13 cellular contexts compared by ENCODE assay signal in the genomic region with DNA sequence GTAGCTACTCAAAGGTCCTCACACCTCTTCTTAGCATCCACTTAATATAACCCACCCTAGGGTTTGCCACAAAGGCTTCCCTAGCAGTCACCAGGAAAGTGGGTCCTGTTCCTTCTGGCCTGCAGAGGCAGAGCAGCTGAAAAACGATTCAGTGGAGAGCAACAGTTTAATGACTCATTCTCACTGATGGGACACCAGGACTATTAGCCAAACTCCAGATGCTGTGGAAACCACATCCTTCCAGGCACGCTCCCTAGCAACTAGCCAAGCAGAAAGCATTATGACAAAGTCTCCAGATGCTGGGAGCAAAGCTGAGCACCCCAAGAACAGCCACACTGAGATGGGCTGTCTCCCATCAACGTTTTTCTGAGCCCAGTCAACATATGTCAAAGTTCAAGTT. TPM values are rescaled to one million over a fixed set of nuclear protein-coding genes. Genes with fewer than 3 reads are reported as not detected.
DNase-seq lines count a peak whose midpoint lies in the region; ATAC-seq and TF ChIP-seq lines count a peak whose summit lies in the region.
"Had no signal": no experiment of that assay in that cellular context is flagged by ENCODE, and none has a peak within 500 bp of the region (broad histone marks: within the 10 kb centered on the region; RNA-seq: fewer than 3 reads in every experiment).

No MANE protein-coding gene starts in this region.

- no peaks in the 10 kb centered on the region for H3K9me3 ChIP-seq in gastrocnemius medialis

- DNase-seq in AG20443 (ENCODE audit: low spot score): peak; percentile 78
- peak; percentile 87 for DNase-seq in HFFc6
- peak; percentile 78 for DNase-seq in SW480 (ENCODE audit: low spot score)
- peak; percentile 67 for DNase-seq in glomerular visceral epithelial cell (ENCODE audit: extremely low spot score)
- DNase-seq in NCI-H1417 treated with DMSO at 0.1 percent for 48 hours (lab: John Stamatoyannopoulos, UW): no peak
- DNase-seq in gastrocnemius medialis: no peak
- no peak for DNase-seq in GF-D8 (lab: John Stamatoyannopoulos, UW)
- no peak for DNase-seq in GDM1 (lab: John Stamatoyannopoulos, UW)
- DNase-seq: COR-L47, foreskin melanocyte, NCI-H1694 treated with DMSO at 0.1 percent for 48 hours had no signal

- no peak for ATAC-seq in gastrocnemius medialis

- H3K9me3 Mint-ChIP-seq in HFFc6: no peaks in the 10 kb centered on the region

- in situ Hi-C loops in gastrocnemius medialis (cut with MboI; ENCODE audit: low sequenced_read_pairs in 4 of 4): no loop called here

- H3K4me1 Mint-ChIP-seq in HFFc6 (ENCODE audit: low read depth): peaks cover 24% of the 10 kb centered on the region

- H3K36me3 ChIP-seq in gastrocnemius medialis: no peaks in the 10 kb centered on the region
- H3K36me3 ChIP-seq: cardiac muscle cell had no signal

- TF ChIP-seq CTCF in HFFc6 (IDR thresholded peaks at IDR 0.05) (no peak), gastrocnemius medialis (IDR thresholded peaks at IDR 0.05 in 4 of 5, conservative IDR thresholded peaks at IDR 0.05 in 1 of 5) (no peak)

- no peak overlapping the region for H3K4me3 ChIP-seq in gastrocnemius medialis
- H3K4me3 ChIP-seq: cardiac muscle cell had no signal

- peak overlapping the region; percentile 90 for H3K27ac Mint-ChIP-seq in HFFc6

- no peak for TF ChIP-seq POLR2A in gastrocnemius medialis (IDR thresholded peaks at IDR 0.05)

- H3K27me3 Mint-ChIP-seq in HFFc6 (ENCODE audit: insufficient read depth): no peaks in the 10 kb centered on the region; the same call in 1 of the 2 replicates

- H3K27ac ChIP-seq in gastrocnemius medialis: no peak overlapping the region
- H3K27ac ChIP-seq: cardiac muscle cell, HL-60 had no signal

- intact Hi-C loops in gastrocnemius medialis (cut with DNase I; ENCODE audit: low total_unique reads): no loop called here

- H3K27me3 ChIP-seq in gastrocnemius medialis: no peaks in the 10 kb centered on the region
- H3K27me3 ChIP-seq: cardiac muscle cell had no signal

- H3K4me3 Mint-ChIP-seq in HFFc6: peak overlapping the region; percentile 51; the same call in 1 of the 2 replicates

- H3K36me3 Mint-ChIP-seq in HFFc6 (ENCODE audit: low read depth): no peaks in the 10 kb centered on the region

- no peaks in the 10 kb centered on the region for H3K4me1 ChIP-seq in gastrocnemius medialis

RNA-seq across cellular contexts. Expression of a gene that starts 30.3 kb away (rescaled TPM):
- 10 to 100 TPM; 22.7 to 29.9 (median 23.3) TPM for total RNA-seq in HFFc6 (2021; fragmentation: NEBNext Ultra II Directional; extraction: Animal tissue kit (Norgen Biotek cat#: 25700))
- total RNA-seq in gastrocnemius medialis: 10 to 100 TPM in 3 of 4 donors, 1 to 10 TPM in 1; 10.0 to 13.9 (median 10.9) TPM

RNA-seq across cellular contexts. Expression of a gene that starts 32.0 kb away (rescaled TPM):
- total RNA-seq in HFFc6 (2021; fragmentation: NEBNext Ultra II Directional; extraction: Animal tissue kit (Norgen Biotek cat#: 25700)): 10 to 100 TPM; 30.8 to 47.8 (median 33.6) TPM
- 10 to 100 TPM in 3 of 4 donors, 1 to 10 TPM in 1; 7.9 to 25.3 (median 14.7) TPM for total RNA-seq in gastrocnemius medialis

Comparison
In these comparisons a context has a peak if more than half of its experiments do, and no peak if none do; other contexts are left out.
1. DNase-seq: peak in AG20443 (single experiment), HFFc6 (single experiment), SW480 (single experiment) and glomerular visceral epithelial cell (single experiment); none in NCI-H1417 treated with DMSO at 0.1 percent for 48 hours (single experiment), gastrocnemius medialis (0 of 2), GF-D8 (single experiment) and GDM1 (single experiment).